Comparison of ENCODE assay signal across 21 cellular contexts in genomic region chr6:31710490-31711219, GRCh38. TPM values are rescaled to one million over a fixed set of nuclear protein-coding genes. Genes with fewer than 3 reads are reported as not detected.
DNase-seq lines count a peak whose midpoint lies in the region; FAIRE-seq and TF ChIP-seq lines count a peak whose summit lies in the region.
"Had no signal": no experiment of that assay in that cellular context is flagged by ENCODE, and none has a peak within 500 bp of the region (broad histone marks: within the 10 kb centered on the region; RNA-seq: fewer than 3 reads in every experiment).

No MANE protein-coding gene starts in this region.

- intact Hi-C loops in endothelial cell of umbilical vein (cut with micrococcal nuclease), result no loop called here

- H3K27ac ChIP-seq in BLaER1 (no peak overlapping the region), endothelial cell of umbilical vein (ENCODE audit: insufficient read depth, low read depth, low read length) (no peak overlapping the region), mesenchymal stem cell (ENCODE audit: low read length, poor library complexity, severe bottlenecking) (no peak overlapping the region)

- H2BK12ac ChIP-seq in mesenchymal stem cell (ENCODE audit: low read length in 2 of 2), result no peak overlapping the region

- H3K36me3 ChIP-seq in BLaER1 (no peaks in the 10 kb centered on the region), Loucy (ENCODE audit: insufficient read depth, low read length) (no peaks in the 10 kb centered on the region), endothelial cell of umbilical vein (ENCODE audit: control insufficient read depth in 2 of 2, extremely low read depth in 1 of 2, insufficient read depth in 2 of 2, low read length in 2 of 2) (no peaks in the 10 kb centered on the region), mesenchymal stem cell (ENCODE audit: control insufficient read depth in 1 of 2, insufficient read depth in 2 of 2, low read depth in 1 of 2, low read length in 2 of 2) (peaks cover 0 to 3% of the 10 kb centered on the region in 2 experiments)

- H3K9me2 ChIP-seq in Loucy (replicated peaks; ENCODE audit: low read depth, low read length), result no peaks in the 10 kb centered on the region

- H3K4me1 ChIP-seq in BLaER1 (peaks cover 85% of the 10 kb centered on the region), Loucy (ENCODE audit: insufficient read depth, low read length, poor library complexity, severe bottlenecking) (peaks cover 40% of the 10 kb centered on the region), endothelial cell of umbilical vein (ENCODE audit: control insufficient read depth, extremely low read depth, insufficient read depth, low read length) (peaks cover 8% of the 10 kb centered on the region), mesenchymal stem cell (ENCODE audit: control insufficient read depth, insufficient read depth, low read depth, low read length) (peaks cover 4% of the 10 kb centered on the region)

- TF ChIP-seq CTCF in Loucy (conservative IDR thresholded peaks at IDR 0.05; ENCODE audit: low read length) (no peak), endothelial cell of umbilical vein (IDR thresholded peaks at IDR 0.05; ENCODE audit: extremely low read depth in 1 of 2, insufficient read depth in 1 of 2, low read depth in 1 of 2, low read length in 2 of 2) (no peak)

- no peak overlapping the region for H3K4ac ChIP-seq in mesenchymal stem cell (ENCODE audit: low read depth in 1 of 2, low read length in 2 of 2)

- dilution Hi-C loops in endothelial cell of umbilical vein (cut with MboI; ENCODE audit: extremely low pct_ligation_motif_present, low sequenced_read_pairs), result no loop called here

- H3K4me3 ChIP-seq in BLaER1, result no peak overlapping the region
- H3K4me3 ChIP-seq in Loucy (ENCODE audit: low read length, poor library complexity, severe bottlenecking), result peak overlapping the region; percentile 13
- H3K4me3 ChIP-seq in endothelial cell of umbilical vein (replicated peaks in 1 of 3; ENCODE audit: insufficient read depth in 1 of 3, low read depth in 1 of 3, low read length in 3 of 3), result no peak overlapping the region
- H3K4me3 ChIP-seq in mesenchymal stem cell (ENCODE audit: insufficient read depth in 1 of 2, low read depth in 1 of 2, low read length in 2 of 2), result no peak overlapping the region

- no TSS peak for BruUV-seq in endothelial cell of umbilical vein (replicated peaks; lab: Mats Ljungman, UMichigan)

- H3K9ac ChIP-seq in BLaER1, result no peak overlapping the region
- peak overlapping the region; percentile 37 for H3K9ac ChIP-seq in Loucy (ENCODE audit: low read depth, low read length, poor library complexity, severe bottlenecking)
- no peak overlapping the region for H3K9ac ChIP-seq in endothelial cell of umbilical vein (replicated peaks; ENCODE audit: extremely low read depth, insufficient read depth, low read length)
- no peak overlapping the region for H3K9ac ChIP-seq in mesenchymal stem cell (ENCODE audit: low read length)

- no peak for TF ChIP-seq POLR2A in endothelial cell of umbilical vein (IDR thresholded peaks at IDR 0.05; ENCODE audit: low read depth, low read length)

- no peak overlapping the region for H3K14ac ChIP-seq in mesenchymal stem cell (ENCODE audit: low read length in 2 of 2)

- no peak for FAIRE-seq in endothelial cell of umbilical vein (lab: Jason Lieb, UNC)
- FAIRE-seq: frontal cortex, GM18507 had no signal

- H3K23ac ChIP-seq in mesenchymal stem cell (ENCODE audit: low read length in 2 of 2), result no peak overlapping the region

- no peaks in the 10 kb centered on the region for H3F3A ChIP-seq in Loucy (ENCODE audit: low read depth)

- H2AFZ ChIP-seq in Loucy (ENCODE audit: low read length), result peak overlapping the region; percentile 47
- H2AFZ ChIP-seq in endothelial cell of umbilical vein (ENCODE audit: low read depth, low read length), result peak overlapping the region; percentile 52
- no peak overlapping the region for H2AFZ ChIP-seq in mesenchymal stem cell (ENCODE audit: low read depth, low read length)

- H4K20me1 ChIP-seq in BLaER1, result no peaks in the 10 kb centered on the region
- no peaks in the 10 kb centered on the region for H4K20me1 ChIP-seq in Loucy (ENCODE audit: insufficient read depth, low read length, poor library complexity, severe bottlenecking)
- no peaks in the 10 kb centered on the region for H4K20me1 ChIP-seq in endothelial cell of umbilical vein (replicated peaks; ENCODE audit: control insufficient read depth, extremely low read depth, insufficient read depth, low read length)

- no peak overlapping the region for H4K8ac ChIP-seq in mesenchymal stem cell (ENCODE audit: low read length)

- H3K27me3 ChIP-seq in BLaER1, result no peaks in the 10 kb centered on the region
- no peaks in the 10 kb centered on the region for H3K27me3 ChIP-seq in Loucy (ENCODE audit: insufficient read depth, low read length, poor library complexity, severe bottlenecking)
- no peaks in the 10 kb centered on the region for H3K27me3 ChIP-seq in endothelial cell of umbilical vein (ENCODE audit: control insufficient read depth in 2 of 2, insufficient read depth in 2 of 2, low read length in 2 of 2)
- peaks cover 38 to 41% of the 10 kb centered on the region in 2 experiments for H3K27me3 ChIP-seq in mesenchymal stem cell (ENCODE audit: control insufficient read depth in 1 of 2, insufficient read depth in 1 of 2, low read length in 2 of 2)

- H3K4me2 ChIP-seq in BLaER1 (peak overlapping the region; percentile 52), Loucy (ENCODE audit: low read depth, low read length, poor library complexity, severe bottlenecking) (peak overlapping the region; percentile 19), endothelial cell of umbilical vein (ENCODE audit: insufficient read depth, low read length) (no peak overlapping the region), mesenchymal stem cell (ENCODE audit: low read length, poor library complexity, severe bottlenecking) (no peak overlapping the region)

- DNase-seq in endothelial cell of umbilical vein (ENCODE audit: low read depth, low spot score) (no peak), mesenchymal stem cell (no peak), mucosa of gallbladder (ENCODE audit: low spot score) (no peak)
- no peak for DNase-seq in activated CD4-positive, CD25-positive, alpha-beta regulatory T cell (lab: John Stamatoyannopoulos, UW)
- DNase-seq: activated CD8-positive, alpha-beta memory T cell treated with anti-CD3 and anti-CD28 coated beads for 24 hours; amniotic stem cell; DMS153; HFFc6; NCI-H774; nephron progenitor cell; substantia nigra; SW 1271 had no signal

- no peaks in the 10 kb centered on the region for H3K9me1 ChIP-seq in endothelial cell of umbilical vein (replicated peaks; ENCODE audit: control insufficient read depth, extremely low read depth, insufficient read depth, low read length)

- no peak overlapping the region for H4K91ac ChIP-seq in mesenchymal stem cell (ENCODE audit: low read length)

- CTCF ChIA-PET in endothelial cell of umbilical vein (lab: Charles Lee), result interaction anchor here (1.2 to 2.3 kb wide), 5 partner anchors 8 to 59 kb away, joined by 3 to 14 read pairs (median 4); partner anchors contain the start of genes ABHD16A and DDAH2

- POLR2A ChIA-PET in endothelial cell of umbilical vein (lab: Charles Lee), result interaction anchor here (0.5 to 1.3 kb wide), 4 partner anchors 7 to 103 kb away, joined by 3 to 7 read pairs (median 3); partner anchors contain the start of genes ABHD16A and CLIC1

- no peaks in the 10 kb centered on the region for H3K79me2 ChIP-seq in Loucy (ENCODE audit: insufficient read depth, low read length)
- no peaks in the 10 kb centered on the region for H3K79me2 ChIP-seq in endothelial cell of umbilical vein (ENCODE audit: control insufficient read depth, insufficient read depth, low read length)

- H2AK5ac ChIP-seq in mesenchymal stem cell (ENCODE audit: low read length, severe bottlenecking), result no peak overlapping the region

- H3K18ac ChIP-seq in mesenchymal stem cell (ENCODE audit: low read depth in 1 of 2, low read length in 2 of 2), result no peak overlapping the region

- H2BK15ac ChIP-seq in mesenchymal stem cell (ENCODE audit: low read depth, poor library complexity, severe bottlenecking), result no peak overlapping the region

- 62% methylated on average over 5 of the region's 6 CpGs for WGBS in mesenchymal stem cell

- no peaks in the 10 kb centered on the region for H3K79me1 ChIP-seq in mesenchymal stem cell (replicated peaks; ENCODE audit: low read length, poor library complexity, severe bottlenecking)

- H3K9me3 ChIP-seq in BLaER1 (no peaks in the 10 kb centered on the region), Loucy (ENCODE audit: insufficient read depth, low read depth, low read length) (no peaks in the 10 kb centered on the region), endothelial cell of umbilical vein (replicated peaks; ENCODE audit: control insufficient read depth, insufficient read depth, low read length) (no peaks in the 10 kb centered on the region), mesenchymal stem cell (ENCODE audit: control insufficient read depth, low read length) (no peaks in the 10 kb centered on the region)

- no peak overlapping the region for H2BK120ac ChIP-seq in mesenchymal stem cell (ENCODE audit: low read depth, low read length)

- no peak overlapping the region for H2BK5ac ChIP-seq in mesenchymal stem cell (ENCODE audit: low read depth, low read length, poor library complexity, severe bottlenecking)

RNA-seq across cellular contexts. Expression of gene LY6G6F, which starts 4.0 kb away (rescaled TPM):
- total RNA-seq in endothelial cell of umbilical vein (not detected in 2 replicates), mucosa of gallbladder (not detected)
- polyA plus RNA-seq in endothelial cell of umbilical vein, result not detected in 2 replicates
- polyA plus RNA-seq in endothelial cell of umbilical vein (2011; cell fraction: cytosol; rRNA removed), result not detected in 2 replicates
- not detected in 2 replicates for polyA plus RNA-seq in endothelial cell of umbilical vein (2011; cell fraction: nucleus; rRNA removed)
- not detected in 2 replicates for polyA plus RNA-seq in endothelial cell of umbilical vein (2012)
- polyA minus RNA-seq in endothelial cell of umbilical vein, result not detected in 2 replicates
- polyA minus RNA-seq in endothelial cell of umbilical vein (2011; cell fraction: cytosol; rRNA and poly(A)+ RNA removed), result not detected
- not detected in 2 replicates for polyA minus RNA-seq in endothelial cell of umbilical vein (2011; cell fraction: nucleus; rRNA and poly(A)+ RNA removed)
- polyA plus RNA-seq in mesenchymal stem cell (2013, experiment 1 of 2), result not detected
- not detected for polyA plus RNA-seq in mesenchymal stem cell (2013, experiment 2 of 2)
- total RNA-seq: activated T-helper 2 cell treated with anti-CD3 and anti-CD28 coated beads, Interferon-gamma antibody, Interleukin-2, Interleukin-4, amounts not matched to agents 10 μg/mL and 5 μg/mL and 100 μg/mL, durations not matched to agents 14 hours and 24 hours and 36 hours; frontal cortex; HFFc6; RPMI7951 had no signal
- polyA plus RNA-seq: liver had no signal

RNA-seq across cellular contexts. Expression of gene LY6G6D, which starts 4.5 kb away (rescaled TPM):
- total RNA-seq in endothelial cell of umbilical vein (not detected in 2 replicates), mucosa of gallbladder (not detected)
- polyA plus RNA-seq in endothelial cell of umbilical vein, result not detected in 2 replicates
- not detected in 2 replicates for polyA plus RNA-seq in endothelial cell of umbilical vein (2011; cell fraction: cytosol; rRNA removed)
- not detected in 2 replicates for polyA plus RNA-seq in endothelial cell of umbilical vein (2011; cell fraction: nucleus; rRNA removed)
- polyA plus RNA-seq in endothelial cell of umbilical vein (2012), result not detected in 2 replicates
- not detected in 2 replicates for polyA minus RNA-seq in endothelial cell of umbilical vein
- not detected for polyA minus RNA-seq in endothelial cell of umbilical vein (2011; cell fraction: cytosol; rRNA and poly(A)+ RNA removed)
- polyA minus RNA-seq in endothelial cell of umbilical vein (2011; cell fraction: nucleus; rRNA and poly(A)+ RNA removed), result not detected in 2 replicates
- polyA plus RNA-seq in mesenchymal stem cell (2013, experiment 1 of 2), result not detected
- not detected for polyA plus RNA-seq in mesenchymal stem cell (2013, experiment 2 of 2)
- total RNA-seq: activated T-helper 2 cell treated with anti-CD3 and anti-CD28 coated beads, Interferon-gamma antibody, Interleukin-2, Interleukin-4, amounts not matched to agents 10 μg/mL and 5 μg/mL and 100 μg/mL, durations not matched to agents 14 hours and 24 hours and 36 hours; cerebellum; frontal cortex; HFFc6; liver; RPMI7951 had no signal
- polyA plus RNA-seq: IgD-negative memory B cell, liver had no signal

RNA-seq across cellular contexts. Expression of gene ABHD16A, which starts 7.5 kb away (rescaled TPM):
- total RNA-seq in endothelial cell of umbilical vein (41.3 and 48.9 TPM in 2 replicates), mucosa of gallbladder (103 TPM)
- polyA plus RNA-seq in endothelial cell of umbilical vein, result 60.1 and 60.3 TPM in 2 replicates
- 42.2 and 43.2 TPM in 2 replicates for polyA plus RNA-seq in endothelial cell of umbilical vein (2011; cell fraction: cytosol; rRNA removed)
- polyA plus RNA-seq in endothelial cell of umbilical vein (2011; cell fraction: nucleus; rRNA removed), result 140 and 162 TPM in 2 replicates
- 31.1 and 32.2 TPM in 2 replicates for polyA plus RNA-seq in endothelial cell of umbilical vein (2012)
- polyA minus RNA-seq in endothelial cell of umbilical vein, result 70.6 and 88.1 TPM in 2 replicates
- 20.5 TPM for polyA minus RNA-seq in endothelial cell of umbilical vein (2011; cell fraction: cytosol; rRNA and poly(A)+ RNA removed)
- 30.1 and 30.6 TPM in 2 replicates for polyA minus RNA-seq in endothelial cell of umbilical vein (2011; cell fraction: nucleus; rRNA and poly(A)+ RNA removed)
- polyA plus RNA-seq in mesenchymal stem cell (2013, experiment 1 of 2), result 36.9 TPM
- 39.6 TPM for polyA plus RNA-seq in mesenchymal stem cell (2013, experiment 2 of 2)

RNA-seq across cellular contexts. Expression of gene LY6G6C, which starts 10.9 kb away (rescaled TPM):
- total RNA-seq in endothelial cell of umbilical vein, result 0.35 TPM in 1 of 2 replicates, not detected in the other
- polyA plus RNA-seq in endothelial cell of umbilical vein, result 0.33 and 0.41 TPM in 2 replicates
- 0.14 TPM in 1 of 2 replicates, not detected in the other for polyA plus RNA-seq in endothelial cell of umbilical vein (2011; cell fraction: cytosol; rRNA removed)
- polyA plus RNA-seq in endothelial cell of umbilical vein (2011; cell fraction: nucleus; rRNA removed), result 1.6 and 1.8 TPM in 2 replicates
- polyA plus RNA-seq in endothelial cell of umbilical vein (2012), result 0.19 TPM in 1 of 2 replicates, not detected in the other
- polyA minus RNA-seq in endothelial cell of umbilical vein, result not detected in 2 replicates
- polyA minus RNA-seq in endothelial cell of umbilical vein (2011; cell fraction: cytosol; rRNA and poly(A)+ RNA removed), result not detected
- 0.67 TPM in 2 replicates for polyA minus RNA-seq in endothelial cell of umbilical vein (2011; cell fraction: nucleus; rRNA and poly(A)+ RNA removed)
- polyA plus RNA-seq in mesenchymal stem cell (2013, experiment 1 of 2), result 0.07 TPM
- polyA plus RNA-seq in mesenchymal stem cell (2013, experiment 2 of 2), result 0.10 TPM
- not detected for total RNA-seq in mucosa of gallbladder
- total RNA-seq: activated T-helper 2 cell treated with anti-CD3 and anti-CD28 coated beads, Interferon-gamma antibody, Interleukin-2, Interleukin-4, amounts not matched to agents 10 μg/mL and 5 μg/mL and 100 μg/mL, durations not matched to agents 14 hours and 24 hours and 36 hours; cerebellum; frontal cortex; HFFc6; liver; RPMI7951 had no signal
- polyA plus RNA-seq: IgD-negative memory B cell, liver had no signal

RNA-seq across cellular contexts. Expression of gene MPIG6B, which starts 12.5 kb away (rescaled TPM):
- total RNA-seq in endothelial cell of umbilical vein, result not detected in 2 replicates
- polyA plus RNA-seq in endothelial cell of umbilical vein, result not detected in 2 replicates
- polyA plus RNA-seq in endothelial cell of umbilical vein (2011; cell fraction: cytosol; rRNA removed), result not detected in 2 replicates
- polyA plus RNA-seq in endothelial cell of umbilical vein (2011; cell fraction: nucleus; rRNA removed), result not detected in 2 replicates
- polyA plus RNA-seq in endothelial cell of umbilical vein (2012), result 0.08 and 0.21 TPM in 2 replicates
- polyA minus RNA-seq in endothelial cell of umbilical vein, result not detected in 2 replicates
- not detected for polyA minus RNA-seq in endothelial cell of umbilical vein (2011; cell fraction: cytosol; rRNA and poly(A)+ RNA removed)
- not detected in 2 replicates for polyA minus RNA-seq in endothelial cell of umbilical vein (2011; cell fraction: nucleus; rRNA and poly(A)+ RNA removed)
- not detected for polyA plus RNA-seq in mesenchymal stem cell (2013, experiment 1 of 2)
- not detected for polyA plus RNA-seq in mesenchymal stem cell (2013, experiment 2 of 2)
- total RNA-seq in mucosa of gallbladder, result 0.37 TPM
- total RNA-seq: activated T-helper 2 cell treated with anti-CD3 and anti-CD28 coated beads, Interferon-gamma antibody, Interleukin-2, Interleukin-4, amounts not matched to agents 10 μg/mL and 5 μg/mL and 100 μg/mL, durations not matched to agents 14 hours and 24 hours and 36 hours; cerebellum; frontal cortex; HFFc6; RPMI7951 had no signal

Comparison
In these comparisons a context has a peak if more than half of its experiments do, and no peak if none do; other contexts are left out.
1. H3K4me2 ChIP-seq: peak in BLaER1 (single experiment) and Loucy (single experiment); none in endothelial cell of umbilical vein (single experiment) and mesenchymal stem cell (single experiment).